In genomic region chr13:35804901-35805300, GRCh38 we compare ENCODE assay signal across 15 cellular contexts.
DNase-seq lines count a peak whose midpoint lies in the region; ATAC-seq and TF ChIP-seq lines count a peak whose summit lies in the region.
"Had no signal": no experiment of that assay in that cellular context is flagged by ENCODE, and none has a peak within 500 bp of the region (broad histone marks: within the 10 kb centered on the region; RNA-seq: fewer than 3 reads in every experiment).

No MANE protein-coding gene starts in this region.

- H3K9me1 ChIP-seq in IMR-90 (ENCODE audit: insufficient read depth, low read length), result no peaks in the 10 kb centered on the region

- H3K14ac ChIP-seq in IMR-90 (replicated peaks; ENCODE audit: low read depth, low read length), result no peak overlapping the region

- no peak overlapping the region for H3K56ac ChIP-seq in IMR-90 (ENCODE audit: extremely low read depth, insufficient read depth, low read length)

- no peak overlapping the region for H3K4me3 ChIP-seq in IMR-90 (ENCODE audit: insufficient read depth, low read depth, low read length)
- H3K4me3 ChIP-seq in fibroblast of mammary gland (ENCODE audit: control insufficient read depth, low read depth, low read length), result no peak overlapping the region

- BruUV-seq in IMR-90 (replicated peaks; lab: Mats Ljungman, UMichigan), result no TSS peak

- H3K36me3 ChIP-seq in IMR-90 (ENCODE audit: control insufficient read depth, insufficient read depth, low read length), result no peaks in the 10 kb centered on the region

- no peak overlapping the region for H2AFZ ChIP-seq in IMR-90 (replicated peaks; ENCODE audit: low read length, poor library complexity)

- H3K4me2 ChIP-seq in IMR-90 (ENCODE audit: low read depth, low read length), result no peak overlapping the region
- H3K4me2 ChIP-seq: KMS-11 had no signal

- TF ChIP-seq CTCF in IMR-90 (conservative IDR thresholded peaks at IDR 0.05; ENCODE audit: low read depth, low read length), result no peak
- TF ChIP-seq CTCF in fibroblast of mammary gland (conservative IDR thresholded peaks at IDR 0.05; ENCODE audit: control insufficient read depth, insufficient read depth, low read depth, low read length), result no peak

- TF ChIP-seq RAD21 in IMR-90 (IDR thresholded peaks at IDR 0.05; ENCODE audit: low read length), result no peak

- no peak overlapping the region for H2AK5ac ChIP-seq in IMR-90 (ENCODE audit: low read depth, low read length)

- H2BK120ac ChIP-seq in IMR-90 (ENCODE audit: low read depth, low read length), result no peak overlapping the region

- no peaks in the 10 kb centered on the region for H3K79me1 ChIP-seq in IMR-90 (ENCODE audit: low read depth in 1 of 2, low read length in 2 of 2)

- no peak overlapping the region for H2AK9ac ChIP-seq in IMR-90 (replicated peaks; ENCODE audit: low read depth, low read length, poor library complexity)

- POLR2A ChIA-PET in IMR-90 (lab: Charles Lee; ENCODE audit: unreplicated experiment), result no interaction called here

- H4K20me1 ChIP-seq in IMR-90 (ENCODE audit: insufficient read depth, low read length), result no peaks in the 10 kb centered on the region

- H3K4ac ChIP-seq in IMR-90 (ENCODE audit: low read depth, low read length), result no peak overlapping the region

- no peak overlapping the region for H3K9ac ChIP-seq in IMR-90 (ENCODE audit: low read depth, low read length)
- H3K9ac ChIP-seq: KMS-11 had no signal

- H3K27me3 ChIP-seq in IMR-90 (ENCODE audit: control insufficient read depth, insufficient read depth, low read length), result peaks cover 6% of the 10 kb centered on the region

- CTCF ChIA-PET in IMR-90 (lab: Yijun Ruan, JAX), result no interaction called here

- H3K18ac ChIP-seq in IMR-90 (ENCODE audit: low read depth, low read length), result no peak overlapping the region

- no peak overlapping the region for H2BK15ac ChIP-seq in IMR-90 (ENCODE audit: low read depth, low read length)

- intact Hi-C loops in IMR-90 (cut with micrococcal nuclease), result no loop called here

- H4K91ac ChIP-seq in IMR-90 (ENCODE audit: insufficient read depth, low read depth, low read length), result no peak overlapping the region

- no peak overlapping the region for H3K27ac ChIP-seq in IMR-90 (ENCODE audit: insufficient read depth, low read length)
- H3K27ac ChIP-seq: KMS-11 had no signal

- no peak overlapping the region for H4K5ac ChIP-seq in IMR-90 (ENCODE audit: low read depth, low read length)

- 80% methylated on average over 2 of the region's 5 CpGs; no CpG with 5 or more reads in 1 of the 2 experiments for WGBS in IMR-90 (ENCODE audit: extremely low coverage in 2 of 2, insufficient read length in 1 of 2), 2 experiments

- ATAC-seq in IMR-90 (ENCODE audit: low read depth), result no peak

- DNase-seq in EL (peak; percentile 16), IMR-90 (peak; percentile 35), fibroblast of mammary gland (ENCODE audit: low read depth) (peak; percentile 66), stromal cell of bone marrow (ENCODE audit: low read depth) (peak; percentile 14), iPS-NIHi11 (ENCODE audit: low spot score) (no peak), ACHN (no peak), hepatic stellate cell (ENCODE audit: low spot score) (no peak)
- DNase-seq: 8988T; C1 segment of cervical spinal cord; Calu3; CD4-positive, alpha-beta T cell; DMS 273 treated with DMSO at 0.1 percent for 48 hours; HCEC 1CT; HFFc6 had no signal

- dilution Hi-C loops in IMR-90 (cut with HindIII; ENCODE audit: low sequenced_read_pairs, unreplicated experiment), result no loop called here

- in situ Hi-C loops in IMR-90 (cut with MboI; ENCODE audit: low sequenced_read_pairs) (no loop called here), ACHN (cut with HindIII; ENCODE audit: low pct_ligation_motif_present, low pct_unique_long_range_greater_than_20kb, low sequenced_read_pairs) (no loop called here)

- H3K9me3 ChIP-seq in IMR-90 (ENCODE audit: control insufficient read depth, insufficient read depth, low read length), result no peaks in the 10 kb centered on the region

- H2BK20ac ChIP-seq in IMR-90 (ENCODE audit: low read depth, low read length), result no peak overlapping the region

- no peak overlapping the region for H4K8ac ChIP-seq in IMR-90 (ENCODE audit: low read depth in 2 of 2, low read length in 2 of 2)

- H3K23ac ChIP-seq in IMR-90 (ENCODE audit: low read depth, low read length), result no peak overlapping the region

- no peak for TF ChIP-seq POLR2A in IMR-90 (IDR thresholded peaks at IDR 0.05; ENCODE audit: low read depth, low read length)

- H3K4me1 ChIP-seq in IMR-90 (ENCODE audit: control insufficient read depth, insufficient read depth, low read length), result no peaks in the 10 kb centered on the region

- H2BK5ac ChIP-seq in IMR-90 (ENCODE audit: low read depth, low read length, poor library complexity, severe bottlenecking), result no peak overlapping the region

TF ChIP-seq in IMR-90, 13 proteins besides CTCF, POLR2A, EP300 and RAD21:
- TF ChIP-seq BHLHE40 (IDR thresholded peaks at IDR 0.05; ENCODE audit: low read depth, low read length), result no peak
- TF ChIP-seq CEBPB (IDR thresholded peaks at IDR 0.05; ENCODE audit: low read depth, low read length), result 0 out of 2 replicates have a peak, but pooled peaks have one; percentile 8

Comparison
In these comparisons a context has a peak if more than half of its experiments do, and no peak if none do; other contexts are left out.
1. DNase-seq: peak in EL (single experiment), IMR-90 (single experiment), fibroblast of mammary gland (single experiment) and stromal cell of bone marrow (single experiment); none in iPS-NIHi11 (single experiment), ACHN (single experiment) and hepatic stellate cell (single experiment).